ENCODE assay signal across 8 cellular contexts in the genomic region with DNA sequence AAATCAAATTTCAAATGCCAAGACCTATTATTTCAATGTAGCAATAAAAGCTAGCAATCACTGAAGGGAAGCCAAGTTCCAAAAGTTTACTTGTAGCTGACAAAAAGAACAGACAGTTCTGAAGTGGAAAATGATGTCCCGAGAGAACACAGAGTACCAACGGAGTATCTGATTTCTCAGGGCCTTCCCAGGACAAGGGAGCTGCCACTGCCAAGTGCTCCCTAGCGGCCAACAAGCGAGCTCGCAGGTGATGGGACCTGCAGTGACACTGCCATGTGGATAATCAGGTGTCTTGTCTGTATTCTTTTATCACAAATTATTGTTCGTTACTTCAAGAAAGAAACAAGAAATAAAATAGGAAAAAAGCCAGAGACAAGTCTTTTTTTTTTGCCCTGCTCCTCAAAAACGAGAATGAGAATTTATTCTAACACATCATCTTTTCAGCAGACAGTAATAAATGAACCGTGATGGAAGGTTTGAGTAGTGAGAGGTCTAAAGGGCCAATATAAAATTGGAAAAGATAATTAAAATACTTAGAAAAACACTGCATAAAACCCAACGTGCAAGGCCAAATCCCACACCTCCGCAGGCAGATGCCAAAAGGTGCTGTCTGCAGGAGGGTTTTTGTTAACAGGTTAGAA.
DNase-seq lines count a peak whose midpoint lies in the region; ATAC-seq and TF ChIP-seq lines count a peak whose summit lies in the region.

No MANE protein-coding gene starts in this region.

- peak; percentile 27 for DNase-seq in ELF-1 (ENCODE audit: low read depth, low spot score)
- DNase-seq in NCI-H2107 (lab: John Stamatoyannopoulos, UW): peak; percentile 3
- DNase-seq in cerebellum (ENCODE audit: low spot score): peak; percentile 38
- peak in 1 of 3 donors; percentile 14 for DNase-seq in mucosa of descending colon
- no peak for DNase-seq in NCI-H2196 treated with DMSO at 0.1 percent for 48 hours (lab: John Stamatoyannopoulos, UW; ENCODE audit: unreplicated experiment)
- no peak for DNase-seq in GM19240 (ENCODE audit: insufficient read length, low spot score)

- H3K36me3 ChIP-seq in mucosa of descending colon (ENCODE audit: low read depth): no peaks in the 10 kb centered on the region

- H3K4me1 ChIP-seq in mucosa of descending colon (ENCODE audit: low read depth): no peaks in the 10 kb centered on the region

- peak; percentile 44 for ATAC-seq in mucosa of descending colon
- ATAC-seq in GM21526 (IDR thresholded peaks at IDR 0.05; ENCODE audit: low FRiP score, unreplicated experiment): no peak
- no peak for ATAC-seq in GM19324 (IDR thresholded peaks at IDR 0.05; ENCODE audit: low FRiP score, unreplicated experiment)

- H3K4me3 ChIP-seq in mucosa of descending colon: no peak overlapping the region

- H3K9me3 ChIP-seq in mucosa of descending colon: no peaks in the 10 kb centered on the region

- intact Hi-C loops in mucosa of descending colon (cut with DNase I, micrococcal nuclease): no loop called here

- TF ChIP-seq CTCF in mucosa of descending colon (IDR thresholded peaks at IDR 0.05): no peak

Comparison
In these comparisons a context has a peak if more than half of its experiments do, and no peak if none do; other contexts are left out.
1. DNase-seq: peak in ELF-1 (single experiment), NCI-H2107 (single experiment) and cerebellum (single experiment); none in NCI-H2196 treated with DMSO at 0.1 percent for 48 hours (single experiment) and GM19240 (single experiment).